In the genomic region with DNA sequence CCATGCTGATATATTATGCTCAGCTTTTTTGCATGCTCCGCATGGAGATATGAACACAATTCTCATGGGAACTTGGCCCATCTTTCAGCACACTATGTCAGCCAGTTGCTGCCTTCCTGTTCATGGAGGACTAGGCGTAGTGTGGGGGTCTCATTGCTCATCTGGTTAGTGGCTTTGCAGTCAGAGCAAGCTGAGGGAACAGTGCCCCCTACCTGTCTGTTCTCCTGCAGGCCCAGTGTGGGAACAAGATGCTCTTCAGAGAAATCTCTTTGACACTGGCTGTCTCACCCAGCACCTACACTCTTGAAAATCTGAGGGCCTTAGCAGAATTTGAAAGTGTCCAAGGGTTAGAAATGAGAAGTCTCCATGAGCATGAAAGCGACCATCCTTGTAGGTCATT, we compare ENCODE assay signal across 9 cellular contexts. TPM values are rescaled to one million over a fixed set of nuclear protein-coding genes. Genes with fewer than 3 reads are reported as not detected.
DNase-seq lines count a peak whose midpoint lies in the region; ATAC-seq and TF ChIP-seq lines count a peak whose summit lies in the region.
"Had no signal": no experiment of that assay in that cellular context is flagged by ENCODE, and none has a peak within 500 bp of the region (broad histone marks: within the 10 kb centered on the region; RNA-seq: fewer than 3 reads in every experiment).

No MANE protein-coding gene starts in this region.

- H3K27ac Mint-ChIP-seq in natural killer cell: no peak overlapping the region
- H3K27ac Mint-ChIP-seq in natural killer cell treated with Interleukin-12 subunit alpha and Interleukin-12 subunit beta and Interleukin-15 and Interleukin-18, amount 100 ng/mL, for 72 hours: no peak overlapping the region
- H3K27ac Mint-ChIP-seq in activated CD8-positive, alpha-beta memory T cell treated with anti-CD3 and anti-CD28 coated beads, Interleukin-2, amount 10 ng/mL, durations not matched to agents 7 days and 5 days: no peak overlapping the region
- H3K27ac Mint-ChIP-seq: dendritic cell treated with granulocyte-macrophage colony-stimulating factor and Interleukin-4, amounts not matched to agents 40 ng/mL and 50 ng/mL, for 4 days had no signal

- intact Hi-C loops in natural killer cell (cut with micrococcal nuclease): loop anchor here (1.0 kb wide), 1 partner anchor 396 kb away; no protein-coding TSS in a partner anchor

- H3K27me3 Mint-ChIP-seq in natural killer cell (ENCODE audit: low read depth in 2 of 2): peaks cover 0 to 6% of the 10 kb centered on the region in 2 donors
- H3K27me3 Mint-ChIP-seq in natural killer cell treated with Interleukin-12 subunit alpha and Interleukin-12 subunit beta and Interleukin-15 and Interleukin-18, amount 100 ng/mL, for 72 hours: peaks cover 0 to 2% of the 10 kb centered on the region in 2 donors
- peaks cover 4% of the 10 kb centered on the region for H3K27me3 Mint-ChIP-seq in activated CD8-positive, alpha-beta memory T cell treated with anti-CD3 and anti-CD28 coated beads, Interleukin-2, amount 10 ng/mL, durations not matched to agents 7 days and 5 days
- H3K27me3 Mint-ChIP-seq: dendritic cell treated with granulocyte-macrophage colony-stimulating factor and Interleukin-4, amounts not matched to agents 40 ng/mL and 50 ng/mL, for 4 days had no signal

- no peaks in the 10 kb centered on the region for H3K36me3 Mint-ChIP-seq in natural killer cell
- no peaks in the 10 kb centered on the region for H3K36me3 Mint-ChIP-seq in natural killer cell treated with Interleukin-12 subunit alpha and Interleukin-12 subunit beta and Interleukin-15 and Interleukin-18, amount 100 ng/mL, for 72 hours
- no peaks in the 10 kb centered on the region for H3K36me3 Mint-ChIP-seq in activated CD8-positive, alpha-beta memory T cell treated with anti-CD3 and anti-CD28 coated beads, Interleukin-2, amount 10 ng/mL, durations not matched to agents 7 days and 5 days

- no peak overlapping the region for H3K4me3 Mint-ChIP-seq in natural killer cell
- no peak overlapping the region for H3K4me3 Mint-ChIP-seq in natural killer cell treated with Interleukin-12 subunit alpha and Interleukin-12 subunit beta and Interleukin-15 and Interleukin-18, amount 100 ng/mL, for 72 hours
- H3K4me3 Mint-ChIP-seq in activated CD8-positive, alpha-beta memory T cell treated with anti-CD3 and anti-CD28 coated beads, Interleukin-2, amount 10 ng/mL, durations not matched to agents 7 days and 5 days: no peak overlapping the region
- H3K4me3 Mint-ChIP-seq: dendritic cell treated with granulocyte-macrophage colony-stimulating factor and Interleukin-4, amounts not matched to agents 40 ng/mL and 50 ng/mL, for 4 days had no signal

- TF ChIP-seq CTCF in natural killer cell (IDR thresholded peaks at IDR 0.05): peak; percentile 17

- no peaks in the 10 kb centered on the region for H3K9me3 Mint-ChIP-seq in natural killer cell
- no peaks in the 10 kb centered on the region for H3K9me3 Mint-ChIP-seq in natural killer cell treated with Interleukin-12 subunit alpha and Interleukin-12 subunit beta and Interleukin-15 and Interleukin-18, amount 100 ng/mL, for 72 hours
- H3K9me3 Mint-ChIP-seq in activated CD8-positive, alpha-beta memory T cell treated with anti-CD3 and anti-CD28 coated beads, Interleukin-2, amount 10 ng/mL, durations not matched to agents 7 days and 5 days (ENCODE audit: low read depth): no peaks in the 10 kb centered on the region
- H3K9me3 Mint-ChIP-seq: dendritic cell treated with granulocyte-macrophage colony-stimulating factor and Interleukin-4, amounts not matched to agents 40 ng/mL and 50 ng/mL, for 4 days had no signal

- ATAC-seq in natural killer cell: peak in 1 of 3 donors; percentile 48
- no peak for ATAC-seq in natural killer cell treated with Interleukin-12 subunit alpha and Interleukin-12 subunit beta and Interleukin-15 and Interleukin-18, amount 100 ng/mL, for 72 hours
- ATAC-seq in activated CD8-positive, alpha-beta memory T cell treated with anti-CD3 and anti-CD28 coated beads, Interleukin-2, amount 10 ng/mL, durations not matched to agents 7 days and 5 days: peak; percentile 39

- no peaks in the 10 kb centered on the region for H3K4me1 Mint-ChIP-seq in natural killer cell
- H3K4me1 Mint-ChIP-seq in natural killer cell treated with Interleukin-12 subunit alpha and Interleukin-12 subunit beta and Interleukin-15 and Interleukin-18, amount 100 ng/mL, for 72 hours (ENCODE audit: low read depth in 2 of 2): no peaks in the 10 kb centered on the region
- H3K4me1 Mint-ChIP-seq in activated CD8-positive, alpha-beta memory T cell treated with anti-CD3 and anti-CD28 coated beads, Interleukin-2, amount 10 ng/mL, durations not matched to agents 7 days and 5 days: no peaks in the 10 kb centered on the region

- CTCF ChIA-PET in activated CD8-positive, alpha-beta memory T cell treated with anti-CD3 and anti-CD28 coated beads, Interleukin-2, amount 10 ng/mL, durations not matched to agents 7 days and 5 days (lab: Charles Lee): interaction anchor here (1.6 to 2.1 kb wide), 3 partner anchors 9 to 396 kb away, joined by 3 to 16 read pairs (median 6); no protein-coding TSS in a partner anchor

- DNase-seq in natural killer cell (no peak), Kasumi-1 (lab: John Stamatoyannopoulos, UW) (peak; percentile 52 to 64), iPS DF 19.7 (ENCODE audit: low read depth, low spot score) (peak; percentile 48), superior temporal gyrus (ENCODE audit: extremely low spot score) (peak; percentile 64), HuH-7.5 (ENCODE audit: low spot score) (no peak), SW 1271 (lab: John Stamatoyannopoulos, UW) (no peak)
- DNase-seq in natural killer cell treated with Interleukin-12 subunit alpha and Interleukin-12 subunit beta and Interleukin-15 and Interleukin-18, amount 100 ng/mL, for 72 hours (ENCODE audit: low spot score): no peak
- peak; percentile 56 for DNase-seq in activated CD8-positive, alpha-beta memory T cell treated with anti-CD3 and anti-CD28 coated beads, Interleukin-2, amount 10 ng/mL, durations not matched to agents 7 days and 5 days

RNA-seq across cellular contexts. Expression of gene SPTBN1, which starts 47.1 kb away (rescaled TPM):
- 100 to 1,000 TPM in 1 of 3 donors, 10 to 100 TPM in 2; 65.7 to 142 (median 68.3) TPM for total RNA-seq in natural killer cell
- 10 to 100 TPM; 39.1 to 41.8 TPM for total RNA-seq in natural killer cell treated with Interleukin-12 subunit alpha and Interleukin-12 subunit beta and Interleukin-15 and Interleukin-18, amount 100 ng/mL, for 72 hours
- total RNA-seq in activated CD8-positive, alpha-beta memory T cell treated with anti-CD3 and anti-CD28 coated beads, Interleukin-2, amount 10 ng/mL, durations not matched to agents 7 days and 5 days: 100 to 1,000 TPM in 1 of 2 experiments, 10 to 100 TPM in 1; 82.9 to 109 TPM

Comparison
In these comparisons a context has a peak if more than half of its experiments do, and no peak if none do; other contexts are left out.
1. DNase-seq: peak in Kasumi-1 (2 of 2), activated CD8-positive, alpha-beta memory T cell treated with anti-CD3 and anti-CD28 coated beads, Interleukin-2, amount 10 ng/mL, durations not matched to agents 7 days and 5 days (single experiment), iPS DF 19.7 (single experiment) and superior temporal gyrus (single experiment); none in natural killer cell (single experiment), natural killer cell treated with Interleukin-12 subunit alpha and Interleukin-12 subunit beta and Interleukin-15 and Interleukin-18, amount 100 ng/mL, for 72 hours (single experiment), HuH-7.5 (single experiment) and SW 1271 (0 of 2).